Comparison of ENCODE assay signal across 16 cellular contexts in genomic region chr9:71709384-71709783, GRCh38.
"Had no signal": no experiment of that assay in that cellular context is flagged by ENCODE, and none has a peak within 500 bp of the region (broad histone marks: within the 10 kb centered on the region; RNA-seq: fewer than 3 reads in every experiment).

No MANE protein-coding gene starts in this region.

- H3K4me3 Mint-ChIP-seq: activated naive CD4-positive, alpha-beta T cell treated with anti-CD3 and anti-CD28 coated beads, Interleukin-2, amount 50 U/mL, for 24 hours had no signal

- H3K27me3 Mint-ChIP-seq: activated naive CD4-positive, alpha-beta T cell treated with anti-CD3 and anti-CD28 coated beads, Interleukin-2, amount 50 U/mL, for 24 hours had no signal

- ATAC-seq: HepG2 had no signal

- DNase-seq: activated CD4-positive, CD25-positive, alpha-beta regulatory T cell treated with anti-CD3 and anti-CD28 coated beads, Interleukin-2, amount 50 U/mL, for 72 hours; activated gamma-delta T cell; brain microvascular endothelial cell; NCI-H1092; NCI-H1417 treated with DMSO at 0.1 percent for 48 hours; NCI-H1694; NCI-H2029; NCI-H2107; NCI-H345; NCI-H510A; NCI-H526 treated with DMSO at 0.1 percent for 48 hours; NCI-H82; SIG-M5; T1000 had no signal

- H3K9me3 Mint-ChIP-seq: activated naive CD4-positive, alpha-beta T cell treated with anti-CD3 and anti-CD28 coated beads, Interleukin-2, amount 50 U/mL, for 24 hours had no signal
